ENCODE assay signal across 8 cellular contexts in the genomic region with DNA sequence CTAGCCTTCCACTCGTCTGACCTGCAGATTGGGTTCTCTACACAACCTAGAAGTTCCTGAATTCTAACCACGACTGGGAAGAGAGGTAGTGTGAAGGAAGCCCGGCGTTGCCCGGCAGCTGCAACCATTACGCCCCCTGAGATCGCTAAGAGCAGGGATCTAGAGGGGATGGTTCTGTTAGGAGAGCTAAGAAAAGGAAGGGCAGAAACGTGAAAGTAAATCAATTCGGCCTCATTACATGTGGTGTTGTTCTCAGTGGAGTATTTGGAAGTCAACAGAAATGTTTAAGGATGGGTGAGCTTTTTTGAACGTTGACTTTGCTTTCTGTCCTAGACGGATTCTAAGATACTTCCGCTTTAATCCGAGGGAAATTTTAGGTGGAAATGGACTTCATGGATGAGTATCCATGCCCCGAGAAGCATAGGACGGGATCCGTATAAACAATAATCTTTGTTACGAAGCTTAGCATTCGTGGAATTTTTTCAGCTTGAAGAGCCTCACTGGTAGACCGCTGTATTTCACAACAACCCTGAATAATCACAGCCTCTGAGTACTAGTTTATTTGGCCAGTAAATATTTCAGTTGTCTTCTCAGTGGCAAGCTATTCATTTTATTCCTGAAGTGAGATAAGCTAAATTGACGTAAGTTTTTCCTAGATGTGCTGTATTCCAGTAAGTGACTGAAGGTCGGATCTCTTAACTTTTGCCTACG. TPM values are rescaled to one million over a fixed set of nuclear protein-coding genes. Genes with fewer than 3 reads are reported as not detected.
DNase-seq lines count a peak whose midpoint lies in the region; ATAC-seq and TF ChIP-seq lines count a peak whose summit lies in the region.

No MANE protein-coding gene starts in this region.

- H3K9ac ChIP-seq in HUES64 (ENCODE audit: low read depth, low read length) = peak overlapping the region; percentile 90
- peak overlapping the region; percentile 65 for H3K9ac ChIP-seq in smooth muscle cell (ENCODE audit: low read depth)

- peak overlapping the region; percentile 85 for H2AFZ ChIP-seq in smooth muscle cell (ENCODE audit: low read depth)

- H3K4me1 ChIP-seq in HUES64 (ENCODE audit: insufficient read depth, low read length) (no peaks in the 10 kb centered on the region), iPS DF 6.9 (ENCODE audit: control insufficient read depth, insufficient read depth, low read length) (no peaks in the 10 kb centered on the region), smooth muscle cell (ENCODE audit: low read depth) (peaks cover 9% of the 10 kb centered on the region)

- H3K27me3 ChIP-seq in HUES64 (ENCODE audit: insufficient read depth, low read length) (no peaks in the 10 kb centered on the region), iPS DF 6.9 (ENCODE audit: control insufficient read depth, insufficient read depth, low read length) (no peaks in the 10 kb centered on the region), smooth muscle cell (ENCODE audit: low read depth) (no peaks in the 10 kb centered on the region)

- peaks cover 8% of the 10 kb centered on the region for H3F3A ChIP-seq in smooth muscle cell (ENCODE audit: low read depth)

- peak; percentile 99 for DNase-seq in amniotic epithelial cell (ENCODE audit: low read depth)
- no peak for DNase-seq in iPS DF 6.9 (ENCODE audit: low read depth, low spot score)
- DNase-seq in smooth muscle cell (lab: John Stamatoyannopoulos, UW; ENCODE audit: unreplicated experiment) = no peak
- DNase-seq in cerebellum (ENCODE audit: low spot score) = no peak
- no peak for DNase-seq in stimulated activated CD4-positive, alpha-beta T cell treated with anti-CD3 and anti-CD28 coated beads, Interleukin-4, amount 100 ng/mL, for 1 hour

- H3K79me2 ChIP-seq in smooth muscle cell (ENCODE audit: low read depth) = peaks cover 55% of the 10 kb centered on the region

- H3K4me3 ChIP-seq in GM08714 (ENCODE audit: low read length) (peak overlapping the region; percentile 91), HUES64 (ENCODE audit: low read length) (peak overlapping the region; percentile 96), iPS DF 6.9 (ENCODE audit: low read length) (peak overlapping the region; percentile 79), smooth muscle cell (peak overlapping the region; percentile 76)

- peaks cover 46% of the 10 kb centered on the region for H4K20me1 ChIP-seq in smooth muscle cell (ENCODE audit: low read depth)

- peak overlapping the region; percentile 94 for H3K27ac ChIP-seq in HUES64 (ENCODE audit: low read depth, low read length)
- no peak overlapping the region for H3K27ac ChIP-seq in iPS DF 6.9 (ENCODE audit: low read length)
- H3K27ac ChIP-seq in smooth muscle cell (ENCODE audit: low read depth) = peak overlapping the region; percentile 66

- WGBS in HUES64 = 8% methylated on average over 21 of the region's 22 CpGs
- WGBS in iPS DF 6.9 (ENCODE audit: insufficient coverage, insufficient read length) = no CpG with 5 or more reads among the region's 22 CpGs
- 4% methylated on average over 22 of the region's 22 CpGs for WGBS in smooth muscle cell (ENCODE audit: low lambda C conversion rate)

- peak overlapping the region; percentile 86 for H3K4me2 ChIP-seq in smooth muscle cell

- ATAC-seq in GM21737 (IDR thresholded peaks at IDR 0.05; ENCODE audit: unreplicated experiment) = no peak

- H3K36me3 ChIP-seq in HUES64 (ENCODE audit: insufficient read depth, low read length) = peaks cover 32% of the 10 kb centered on the region
- H3K36me3 ChIP-seq in iPS DF 6.9 (ENCODE audit: control insufficient read depth, insufficient read depth, low read length) = peaks cover 5% of the 10 kb centered on the region; the same call in 1 of the 2 replicates
- H3K36me3 ChIP-seq in smooth muscle cell (ENCODE audit: low read depth) = no peaks in the 10 kb centered on the region

- TF ChIP-seq CTCF in smooth muscle cell (IDR thresholded peaks at IDR 0.05; ENCODE audit: borderline replicate concordance, insufficient read depth, poor library complexity, severe bottlenecking) = no peak

- H3K9me3 ChIP-seq in HUES64 (ENCODE audit: insufficient read depth, low read depth, low read length) (no peaks in the 10 kb centered on the region), iPS DF 6.9 (ENCODE audit: control insufficient read depth, insufficient read depth, low read length) (no peaks in the 10 kb centered on the region), smooth muscle cell (replicated peaks; ENCODE audit: low read depth) (no peaks in the 10 kb centered on the region)

RNA-seq across cellular contexts. Expression of gene ATP5MG, which starts 0.6 kb away (rescaled TPM):
- 161 TPM for polyA plus RNA-seq in HUES64 (2013, experiment 1 of 2)
- 197 TPM for polyA plus RNA-seq in HUES64 (2013, experiment 2 of 2)
- total RNA-seq in smooth muscle cell (59.2 and 80.5 TPM in 2 replicates), cerebellum (56.3 TPM)
- 428 and 479 TPM in 2 replicates for polyA plus RNA-seq in smooth muscle cell

RNA-seq across cellular contexts. Expression of gene KMT2A, which starts 34.3 kb away (rescaled TPM):
- 21.2 TPM for polyA plus RNA-seq in HUES64 (2013, experiment 1 of 2)
- polyA plus RNA-seq in HUES64 (2013, experiment 2 of 2) = 19.8 TPM
- total RNA-seq in smooth muscle cell (26.6 and 27.8 TPM in 2 replicates), cerebellum (111 TPM)
- polyA plus RNA-seq in smooth muscle cell = 15.5 and 19.6 TPM in 2 replicates

RNA-seq across cellular contexts. Expression of gene UBE4A, which starts 42.6 kb away (rescaled TPM):
- 21.1 TPM for polyA plus RNA-seq in HUES64 (2013, experiment 1 of 2)
- 20.0 TPM for polyA plus RNA-seq in HUES64 (2013, experiment 2 of 2)
- total RNA-seq in smooth muscle cell (52.4 and 62.1 TPM in 2 replicates), cerebellum (46.6 TPM)
- polyA plus RNA-seq in smooth muscle cell = 17.3 and 17.6 TPM in 2 replicates

RNA-seq across cellular contexts. Expression of gene CD3G, which starts 57.9 kb away (rescaled TPM):
- not detected for polyA plus RNA-seq in HUES64 (2013, experiment 1 of 2)
- not detected for polyA plus RNA-seq in HUES64 (2013, experiment 2 of 2)
- total RNA-seq in smooth muscle cell = not detected in 2 replicates
- polyA plus RNA-seq in smooth muscle cell = not detected in 2 replicates
- total RNA-seq in cerebellum = not detected

RNA-seq across cellular contexts. Expression of gene CD3D, which starts 59.5 kb away (rescaled TPM):
- not detected for polyA plus RNA-seq in HUES64 (2013, experiment 1 of 2)
- polyA plus RNA-seq in HUES64 (2013, experiment 2 of 2) = not detected
- total RNA-seq in smooth muscle cell = not detected in 2 replicates
- polyA plus RNA-seq in smooth muscle cell = not detected in 2 replicates
- total RNA-seq in cerebellum = 0.91 TPM
